Comparison of ENCODE assay signal across 8 cellular contexts in genomic region chr2:65056215-65056989, GRCh38. TPM values are rescaled to one million over a fixed set of nuclear protein-coding genes. Genes with fewer than 3 reads are reported as not detected.
A peak's percentile ranks its signal among the peaks of the same experiment; 100 is the strongest.
DNase-seq lines count a peak whose midpoint lies in the region; ATAC-seq and TF ChIP-seq lines count a peak whose summit lies in the region.

TSS of gene CEP68 (plus strand) at chr2:65056416. CDS start at chr2:65069445, 13,029 bp downstream.

- H3K27me3 Mint-ChIP-seq in activated naive CD8-positive, alpha-beta T cell: no peaks in the 10 kb centered on the region

- peak within 1 kb of the TSS; percentile 58 for H3K4me3 ChIP-seq in suprapubic skin

- H3K4me1 ChIP-seq in suprapubic skin: peaks cover 47% of the 10 kb centered on the region

- peaks cover under 1% of the 10 kb centered on the region for H3K36me3 Mint-ChIP-seq in activated naive CD8-positive, alpha-beta T cell

- H3K9me3 ChIP-seq in suprapubic skin: no peaks in the 10 kb centered on the region

- peak within 1 kb of the TSS; percentile 85 for H3K27ac ChIP-seq in suprapubic skin

- peak within 1 kb of the TSS; percentile 96 for H3K4me3 Mint-ChIP-seq in activated naive CD8-positive, alpha-beta T cell

- ATAC-seq in HG02623 (IDR thresholded peaks at IDR 0.05; ENCODE audit: unreplicated experiment) (peak; percentile 81), SK-N-SH treated with all-trans-retinoic acid at 6 μM for 48 hours (peak; percentile 99)

- 0% methylated on average over 16 of the region's 95 CpGs for WGBS in suprapubic skin

- no peak for TF ChIP-seq EP300 in suprapubic skin (IDR thresholded peaks at IDR 0.05)

- H3K9me3 Mint-ChIP-seq in activated naive CD8-positive, alpha-beta T cell (ENCODE audit: low read depth): no peaks in the 10 kb centered on the region

- H3K27me3 ChIP-seq in suprapubic skin: no peaks in the 10 kb centered on the region

- no peaks in the 10 kb centered on the region for H3K36me3 ChIP-seq in suprapubic skin

- DNase-seq in GM10266 (ENCODE audit: extremely low spot score) (peak; percentile 97), NCI-H1092 treated with DMSO at 0.1 percent for 48 hours (lab: John Stamatoyannopoulos, UW) (peak; percentile 91), glomerular visceral epithelial cell (ENCODE audit: extremely low spot score) (peak; percentile 95), occipital lobe (lab: John Stamatoyannopoulos, UW) (peak; percentile 98), suprapubic skin (ENCODE audit: low spot score in 2 of 2) (peak; percentile 98 to 99)

- no peak for TF ChIP-seq CTCF in GM10266 (IDR thresholded peaks at IDR 0.05; ENCODE audit: control insufficient read depth, insufficient read depth, low read depth, missing control alignments)
- TF ChIP-seq CTCF in suprapubic skin (IDR thresholded peaks at IDR 0.05): no peak

- peak; percentile 59 to 88 for TF ChIP-seq POLR2A in suprapubic skin (IDR thresholded peaks at IDR 0.05)

- H3K27ac Mint-ChIP-seq in activated naive CD8-positive, alpha-beta T cell: peak within 1 kb of the TSS; percentile 93

- peaks cover 69% of the 10 kb centered on the region for H3K4me1 Mint-ChIP-seq in activated naive CD8-positive, alpha-beta T cell (ENCODE audit: low read depth)

TF ChIP-seq in SK-N-SH treated with all-trans-retinoic acid at 6 μM for 48 hours, 23 proteins besides CTCF, POLR2A, EP300 and RAD21:
- TF ChIP-seq OSR1 (CRISPR knock-in tag; IDR thresholded peaks at IDR 0.05) (no peak), CREB5 (CRISPR knock-in tag; IDR thresholded peaks at IDR 0.05; ENCODE audit: low read depth) (no peak), GLIS3 (CRISPR knock-in tag; IDR thresholded peaks at IDR 0.05) (no peak), CSRNP3 (CRISPR knock-in tag; IDR thresholded peaks at IDR 0.05) (no peak), BACH2 (CRISPR knock-in tag; IDR thresholded peaks at IDR 0.05; ENCODE audit: borderline replicate concordance) (no peak), ARNTL (CRISPR knock-in tag; IDR thresholded peaks at IDR 0.05; ENCODE audit: borderline replicate concordance, low read depth) (no peak), TOX (CRISPR knock-in tag; IDR thresholded peaks at IDR 0.05; ENCODE audit: borderline replicate concordance) (no peak), SNAI2 (CRISPR knock-in tag; IDR thresholded peaks at IDR 0.05) (no peak), TCF4 (CRISPR knock-in tag; IDR thresholded peaks at IDR 0.05; ENCODE audit: borderline replicate concordance) (no peak)

RNA-seq across cellular contexts. Expression of gene CEP68, which starts in this region (rescaled TPM):
- 48.2 TPM for total RNA-seq in occipital lobe
- 10 to 100 TPM; 17.5 to 53.4 (median 27.6) TPM for total RNA-seq in suprapubic skin

Comparison
In these comparisons a context has a peak if more than half of its experiments do, and no peak if none do; other contexts are left out.
1. Peak in every context shown above with its lines: DNase-seq, ATAC-seq, H3K4me3 ChIP-seq and H3K27ac ChIP-seq.